ENCODE assay signal across 8 cellular contexts in genomic region chr22:44702479-44703219, GRCh38. TPM values are rescaled to one million over a fixed set of nuclear protein-coding genes. Genes with fewer than 3 reads are reported as not detected.
DNase-seq lines count a peak whose midpoint lies in the region; ATAC-seq, FAIRE-seq and TF ChIP-seq lines count a peak whose summit lies in the region.

No MANE protein-coding gene starts in this region.

- ATAC-seq in GM21423 (IDR thresholded peaks at IDR 0.05; ENCODE audit: unreplicated experiment), result peak; percentile 25
- ATAC-seq in stimulated activated effector memory CD8-positive, alpha-beta T cell treated with anti-CD3 and anti-CD28 coated beads, Interleukin-12 subunit alpha, Interleukin-12 subunit beta, amount 100 ng/mL, for 72 hours, result peak; percentile 6
- no peak for ATAC-seq in GM18873 (IDR thresholded peaks at IDR 0.05; ENCODE audit: low FRiP score, unreplicated experiment)

- peak overlapping the region; percentile 33 for H2AFZ ChIP-seq in keratinocyte (ENCODE audit: control insufficient read depth, low read length)

- dilution Hi-C loops in keratinocyte (cut with MboI; ENCODE audit: extremely low pct_ligation_motif_present, low sequenced_read_pairs), result no loop called here

- peaks cover 25% of the 10 kb centered on the region for H3K79me2 ChIP-seq in keratinocyte (ENCODE audit: control insufficient read depth, insufficient read depth, low read length)

- H3K36me3 ChIP-seq in adipocyte (ENCODE audit: control insufficient read depth, insufficient read depth, low read length, severe bottlenecking), result no peaks in the 10 kb centered on the region
- no peaks in the 10 kb centered on the region for H3K36me3 ChIP-seq in keratinocyte (ENCODE audit: control insufficient read depth in 2 of 2, extremely low read depth in 1 of 2, insufficient read depth in 2 of 2, low read length in 2 of 2)

- H3K9ac ChIP-seq in adipocyte (ENCODE audit: low read length) (peak overlapping the region; percentile 75), keratinocyte (ENCODE audit: control insufficient read depth, extremely low read depth, insufficient read depth, low read length) (peak overlapping the region; percentile 78)

- no peaks in the 10 kb centered on the region for H3K36me3 Mint-ChIP-seq in CD14-positive monocyte
- peaks cover 17% of the 10 kb centered on the region for H3K36me3 Mint-ChIP-seq in stimulated activated effector memory CD8-positive, alpha-beta T cell treated with anti-CD3 and anti-CD28 coated beads, Interleukin-12 subunit alpha, Interleukin-12 subunit beta, amount 100 ng/mL, for 72 hours

- no peaks in the 10 kb centered on the region for H3K27me3 ChIP-seq in adipocyte (replicated peaks; ENCODE audit: control insufficient read depth, insufficient read depth, low read length)
- no peaks in the 10 kb centered on the region for H3K27me3 ChIP-seq in keratinocyte (ENCODE audit: control insufficient read depth, extremely low read depth, insufficient read depth, low read length)

- DNase-seq in CD14-positive monocyte (ENCODE audit: low spot score), result no peak
- peak; percentile 44 for DNase-seq in LHCN-M2 (ENCODE audit: low read depth)
- peak; percentile 85 for DNase-seq in adipocyte (ENCODE audit: low read depth)
- no peak for DNase-seq in keratinocyte (ENCODE audit: low read depth, low spot score)
- DNase-seq in stimulated activated effector memory CD8-positive, alpha-beta T cell treated with anti-CD3 and anti-CD28 coated beads, Interleukin-12 subunit alpha, Interleukin-12 subunit beta, amount 100 ng/mL, for 72 hours (ENCODE audit: low spot score in 2 of 2), result no peak
- DNase-seq in GM10266 (ENCODE audit: extremely low spot score), result no peak

- H3K4me2 ChIP-seq in keratinocyte (ENCODE audit: control insufficient read depth, extremely low read depth, insufficient read depth, low read depth, low read length), result peak overlapping the region; percentile 93

- peak overlapping the region; percentile 80 for H3K4me3 ChIP-seq in adipocyte (ENCODE audit: low read length)
- H3K4me3 ChIP-seq in keratinocyte (ENCODE audit: control insufficient read depth in 2 of 3, extremely low read depth in 1 of 3, insufficient read depth in 2 of 3, low read depth in 1 of 3, low read length in 3 of 3), result peak overlapping the region; percentile 69 to 87 (median 76)

- no peak for FAIRE-seq in keratinocyte (lab: Jason Lieb, UNC)

- H3K4me1 ChIP-seq in adipocyte (ENCODE audit: control insufficient read depth, insufficient read depth, low read length) (peaks cover 37% of the 10 kb centered on the region), keratinocyte (ENCODE audit: control insufficient read depth, extremely low read depth, insufficient read depth, low read length) (peaks cover 9% of the 10 kb centered on the region)

- no peaks in the 10 kb centered on the region for H3K9me1 ChIP-seq in keratinocyte (ENCODE audit: control insufficient read depth, extremely low read depth, insufficient read depth, low read length)

- TF ChIP-seq CTCF in CD14-positive monocyte (IDR thresholded peaks at IDR 0.05), result no peak
- no peak for TF ChIP-seq CTCF in keratinocyte (optimal IDR thresholded peaks at IDR 0.05 in 1 of 3, IDR thresholded peaks at IDR 0.05 in 1 of 3, conservative IDR thresholded peaks at IDR 0.05 in 1 of 3; ENCODE audit: extremely low read depth in 1 of 3, insufficient read depth in 2 of 3, low read length in 3 of 3)
- no peak for TF ChIP-seq CTCF in GM10266 (IDR thresholded peaks at IDR 0.05; ENCODE audit: control insufficient read depth, insufficient read depth, low read depth, missing control alignments)

- peak overlapping the region; percentile 71 to 78 for H3K4me3 Mint-ChIP-seq in CD14-positive monocyte
- H3K4me3 Mint-ChIP-seq in stimulated activated effector memory CD8-positive, alpha-beta T cell treated with anti-CD3 and anti-CD28 coated beads, Interleukin-12 subunit alpha, Interleukin-12 subunit beta, amount 100 ng/mL, for 72 hours, result peak overlapping the region; percentile 76

- H4K20me1 ChIP-seq in keratinocyte (ENCODE audit: control insufficient read depth, extremely low read depth, insufficient read depth, low read length), result peaks cover 6% of the 10 kb centered on the region

- intact Hi-C loops in CD14-positive monocyte (cut with micrococcal nuclease), result no loop called here

- peak overlapping the region; percentile 43 for H3K27ac ChIP-seq in keratinocyte (ENCODE audit: control insufficient read depth, insufficient read depth, low read length)

- H3K27me3 Mint-ChIP-seq in CD14-positive monocyte (ENCODE audit: low read depth in 3 of 3), result peaks cover 26 to 54% (median 34%) of the 10 kb centered on the region in 3 donors

- peaks cover 0 to 10% (median 3%) of the 10 kb centered on the region in 7 donors for H3K9me3 Mint-ChIP-seq in CD14-positive monocyte
- no peaks in the 10 kb centered on the region for H3K9me3 Mint-ChIP-seq in stimulated activated effector memory CD8-positive, alpha-beta T cell treated with anti-CD3 and anti-CD28 coated beads, Interleukin-12 subunit alpha, Interleukin-12 subunit beta, amount 100 ng/mL, for 72 hours

- no peak overlapping the region for H3K27ac Mint-ChIP-seq in CD14-positive monocyte
- H3K27ac Mint-ChIP-seq in stimulated activated effector memory CD8-positive, alpha-beta T cell treated with anti-CD3 and anti-CD28 coated beads, Interleukin-12 subunit alpha, Interleukin-12 subunit beta, amount 100 ng/mL, for 72 hours, result peak overlapping the region; percentile 60

- H3K4me1 Mint-ChIP-seq in CD14-positive monocyte, result peaks cover 14% of the 10 kb centered on the region
- peaks cover 60% of the 10 kb centered on the region for H3K4me1 Mint-ChIP-seq in stimulated activated effector memory CD8-positive, alpha-beta T cell treated with anti-CD3 and anti-CD28 coated beads, Interleukin-12 subunit alpha, Interleukin-12 subunit beta, amount 100 ng/mL, for 72 hours

- H3K9me3 ChIP-seq in adipocyte (ENCODE audit: control insufficient read depth, low read length) (no peaks in the 10 kb centered on the region), keratinocyte (ENCODE audit: control insufficient read depth, low read depth, low read length) (no peaks in the 10 kb centered on the region)

RNA-seq across cellular contexts. Expression of gene PRR5, which starts 0.6 kb away (rescaled TPM):
- 1 to 10 TPM in 1 of 2 donors, under 1 TPM in 1; 0.66 to 1.2 TPM for polyA plus RNA-seq in CD14-positive monocyte
- 9.4 and 10.5 TPM in 2 replicates for total RNA-seq in LHCN-M2 (2014; rRNA removed)
- 13.4 TPM for polyA plus RNA-seq in LHCN-M2 (2012)
- 9.1 to 15.2 TPM (median 10.9 TPM) in 3 replicates for polyA plus RNA-seq in keratinocyte
- polyA plus RNA-seq in keratinocyte (2011; ENCODE audit: low read depth), result 1.8 TPM
- 7.4 and 15.3 TPM in 2 replicates for polyA plus RNA-seq in keratinocyte (2011; cell fraction: cytosol; rRNA removed)
- 10.8 and 14.1 TPM in 2 replicates for polyA plus RNA-seq in keratinocyte (2011; cell fraction: nucleus; rRNA removed)
- 7.5 and 13.3 TPM in 2 replicates for polyA plus RNA-seq in keratinocyte (2012; ENCODE audit: low replicate concordance)
- 12.4 to 21.8 TPM (median 17.9 TPM) in 3 replicates for polyA minus RNA-seq in keratinocyte
- polyA minus RNA-seq in keratinocyte (2011; cell fraction: cytosol; rRNA and poly(A)+ RNA removed), result 14.4 TPM
- 10.1 and 14.1 TPM in 2 replicates for polyA minus RNA-seq in keratinocyte (2011; cell fraction: nucleus; rRNA and poly(A)+ RNA removed)

RNA-seq across cellular contexts. Expression of gene ARHGAP8, which starts 49.7 kb away (rescaled TPM):
- polyA plus RNA-seq in CD14-positive monocyte, result not detected
- total RNA-seq in LHCN-M2 (2014; rRNA removed), result not detected in 2 replicates
- not detected for polyA plus RNA-seq in LHCN-M2 (2012)
- polyA plus RNA-seq in keratinocyte, result 20.2 to 26.0 TPM (median 21.3 TPM) in 3 replicates
- 9.9 TPM for polyA plus RNA-seq in keratinocyte (2011; ENCODE audit: low read depth)
- polyA plus RNA-seq in keratinocyte (2011; cell fraction: cytosol; rRNA removed), result 14.4 and 19.2 TPM in 2 replicates
- polyA plus RNA-seq in keratinocyte (2011; cell fraction: nucleus; rRNA removed), result 55.5 and 78.6 TPM in 2 replicates
- polyA plus RNA-seq in keratinocyte (2012; ENCODE audit: low replicate concordance), result 16.2 and 18.5 TPM in 2 replicates
- 18.2 to 29.4 TPM (median 19.6 TPM) in 3 replicates for polyA minus RNA-seq in keratinocyte
- 11.7 TPM for polyA minus RNA-seq in keratinocyte (2011; cell fraction: cytosol; rRNA and poly(A)+ RNA removed)
- polyA minus RNA-seq in keratinocyte (2011; cell fraction: nucleus; rRNA and poly(A)+ RNA removed), result 22.1 and 34.7 TPM in 2 replicates

Comparison
In these comparisons a context has a peak if more than half of its experiments do, and no peak if none do; other contexts are left out.
1. DNase-seq: peak in LHCN-M2 (single experiment) and adipocyte (single experiment); none in CD14-positive monocyte (single experiment), keratinocyte (single experiment), stimulated activated effector memory CD8-positive, alpha-beta T cell treated with anti-CD3 and anti-CD28 coated beads, Interleukin-12 subunit alpha, Interleukin-12 subunit beta, amount 100 ng/mL, for 72 hours (0 of 2) and GM10266 (single experiment).
2. RNA of gene ARHGAP8, which starts 49.7 kb away (polyA plus RNA-seq): 9.9 to 78.6 TPM in keratinocyte; not detected in CD14-positive monocyte; every median in the first group is over 10 times any median in the second.